In the genomic region with DNA sequence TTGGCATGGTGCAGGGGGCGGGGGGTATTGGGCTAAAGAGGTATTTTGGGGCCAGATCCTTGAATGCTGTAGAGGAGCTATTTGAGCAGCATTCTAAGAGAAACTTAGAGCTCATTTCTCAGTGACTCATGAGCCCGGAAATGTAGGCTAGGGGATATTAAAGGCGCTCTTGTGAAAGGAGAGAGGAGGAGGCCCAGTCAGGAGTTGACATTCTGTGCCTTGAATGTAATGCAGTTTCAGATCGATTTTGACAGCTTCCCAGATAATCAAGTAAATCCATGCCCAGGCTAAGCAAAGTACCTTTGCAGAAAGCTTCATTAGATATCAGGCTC, we compare ENCODE assay signal across 8 cellular contexts. TPM values are rescaled to one million over a fixed set of nuclear protein-coding genes. Genes with fewer than 3 reads are reported as not detected.
DNase-seq lines count a peak whose midpoint lies in the region; ATAC-seq and TF ChIP-seq lines count a peak whose summit lies in the region.

No MANE protein-coding gene starts in this region.

- H3K9me3 ChIP-seq in ES-I3 (ENCODE audit: control insufficient read depth, insufficient read depth, low read length) (no peaks in the 10 kb centered on the region), T-helper 17 cell (ENCODE audit: control insufficient read depth, low read length, poor library complexity, severe bottlenecking) (no peaks in the 10 kb centered on the region), lung (ENCODE audit: control insufficient read depth in 2 of 2, insufficient read depth in 1 of 2, low read length in 1 of 2) (no peaks in the 10 kb centered on the region), stomach smooth muscle (ENCODE audit: control insufficient read depth in 2 of 2, low read length in 2 of 2) (no peaks in the 10 kb centered on the region)

- H3K27me3 Mint-ChIP-seq in T-helper 17 cell: no peaks in the 10 kb centered on the region
- H3K27me3 Mint-ChIP-seq in dendritic cell treated with granulocyte-macrophage colony-stimulating factor and Interleukin-4, amounts not matched to agents 40 ng/mL and 50 ng/mL, for 4 days: no peaks in the 10 kb centered on the region

- H3K27ac ChIP-seq in lung (ENCODE audit: low read depth in 1 of 2, low read length in 1 of 2) (peak overlapping the region; percentile 97 to 98), stomach smooth muscle (ENCODE audit: low read length) (peak overlapping the region; percentile 81)

- TF ChIP-seq CTCF in lung (IDR thresholded peaks at IDR 0.05; ENCODE audit: control extremely low read depth, extremely low read depth): no peak

- H3K9ac ChIP-seq in ES-I3 (ENCODE audit: low read depth, low read length): peak overlapping the region; percentile 68
- peak overlapping the region; percentile 84 to 91 for H3K9ac ChIP-seq in stomach smooth muscle (ENCODE audit: low read length in 2 of 2)

- H3K4me3 Mint-ChIP-seq in T-helper 17 cell: peak overlapping the region; percentile 97
- peak overlapping the region; percentile 95 for H3K4me3 Mint-ChIP-seq in dendritic cell treated with granulocyte-macrophage colony-stimulating factor and Interleukin-4, amounts not matched to agents 40 ng/mL and 50 ng/mL, for 4 days

- no peaks in the 10 kb centered on the region for H3K9me3 Mint-ChIP-seq in dendritic cell treated with granulocyte-macrophage colony-stimulating factor and Interleukin-4, amounts not matched to agents 40 ng/mL and 50 ng/mL, for 4 days

- no peaks in the 10 kb centered on the region for H3K27me3 ChIP-seq in lung (ENCODE audit: control insufficient read depth, insufficient read depth)
- no peaks in the 10 kb centered on the region for H3K27me3 ChIP-seq in stomach smooth muscle (ENCODE audit: control insufficient read depth in 1 of 2, insufficient read depth in 2 of 2, low read length in 2 of 2)

- DNase-seq in T-helper 17 cell (peak in 2 of 3 donors; percentile 11 to 18), lung (ENCODE audit: low spot score) (no peak), NCI-H2196 (lab: John Stamatoyannopoulos, UW; ENCODE audit: unreplicated experiment) (no peak)

- peak; percentile 26 for ATAC-seq in HG02678 (IDR thresholded peaks at IDR 0.05; ENCODE audit: unreplicated experiment)
- ATAC-seq in T-helper 17 cell: peak; percentile 63
- peak; percentile 6 for ATAC-seq in lung (ENCODE audit: insufficient read depth, low FRiP score)
- ATAC-seq in HG03135 (IDR thresholded peaks at IDR 0.05; ENCODE audit: unreplicated experiment): no peak

- H3K4me3 ChIP-seq in lung: peak overlapping the region; percentile 99
- peak overlapping the region; percentile 93 to 94 for H3K4me3 ChIP-seq in stomach smooth muscle (ENCODE audit: low read length in 2 of 2)

- peaks cover 6% of the 10 kb centered on the region for H3K36me3 Mint-ChIP-seq in T-helper 17 cell (ENCODE audit: low read depth)
- H3K36me3 Mint-ChIP-seq in dendritic cell treated with granulocyte-macrophage colony-stimulating factor and Interleukin-4, amounts not matched to agents 40 ng/mL and 50 ng/mL, for 4 days (ENCODE audit: low read depth): peaks cover 40% of the 10 kb centered on the region

- H3K4me1 ChIP-seq in ES-I3 (ENCODE audit: insufficient read depth, low read length) (peaks cover 28% of the 10 kb centered on the region), lung (ENCODE audit: control insufficient read depth in 2 of 2, insufficient read depth in 2 of 2, low read length in 2 of 2) (peaks cover 8 to 21% of the 10 kb centered on the region in 2 donors), stomach smooth muscle (ENCODE audit: control insufficient read depth, insufficient read depth, low read length) (peaks cover 26% of the 10 kb centered on the region)

- intact Hi-C loops in dendritic cell treated with granulocyte-macrophage colony-stimulating factor and Interleukin-4, amounts not matched to agents 40 ng/mL and 50 ng/mL, for 4 days (cut with micrococcal nuclease): loop anchor here (5.0 to 10.0 kb wide), 3 partner anchors 83 to 792 kb away; a partner anchor contains a TSS

- peaks cover 45% of the 10 kb centered on the region for H3K4me1 Mint-ChIP-seq in T-helper 17 cell
- peaks cover 68% of the 10 kb centered on the region for H3K4me1 Mint-ChIP-seq in dendritic cell treated with granulocyte-macrophage colony-stimulating factor and Interleukin-4, amounts not matched to agents 40 ng/mL and 50 ng/mL, for 4 days (ENCODE audit: low read depth)

- peak overlapping the region; percentile 96 for H3K27ac Mint-ChIP-seq in T-helper 17 cell
- peak overlapping the region; percentile 88 for H3K27ac Mint-ChIP-seq in dendritic cell treated with granulocyte-macrophage colony-stimulating factor and Interleukin-4, amounts not matched to agents 40 ng/mL and 50 ng/mL, for 4 days

- H3K36me3 ChIP-seq in ES-I3 (ENCODE audit: insufficient read depth, low read length) (no peaks in the 10 kb centered on the region), lung (ENCODE audit: control insufficient read depth in 2 of 2, insufficient read depth in 2 of 2, low read length in 2 of 2) (no peaks in the 10 kb centered on the region), stomach smooth muscle (ENCODE audit: control insufficient read depth in 2 of 2, insufficient read depth in 2 of 2, low read length in 2 of 2) (no peaks in the 10 kb centered on the region)

- WGBS in lung, 2 donors: 1 to 2% methylated on average over 4 of the region's 4 CpGs

RNA-seq across cellular contexts. Expression of a gene that starts 1.4 kb away (rescaled TPM):
- 10 to 100 TPM; 82.3 to 89.8 TPM for total RNA-seq in T-helper 17 cell
- total RNA-seq in lung: 100 to 1,000 TPM in 1 of 2 donors, 10 to 100 TPM in 1; 69.1 to 123 TPM
- 10 to 100 TPM; 19.4 to 45.1 TPM for polyA plus RNA-seq in lung

Comparison
In these comparisons a context has a peak if more than half of its experiments do, and no peak if none do; other contexts are left out.
1. DNase-seq: peak in T-helper 17 cell (2 of 3); none in lung (single experiment) and NCI-H2196 (single experiment).